In the genomic region with DNA sequence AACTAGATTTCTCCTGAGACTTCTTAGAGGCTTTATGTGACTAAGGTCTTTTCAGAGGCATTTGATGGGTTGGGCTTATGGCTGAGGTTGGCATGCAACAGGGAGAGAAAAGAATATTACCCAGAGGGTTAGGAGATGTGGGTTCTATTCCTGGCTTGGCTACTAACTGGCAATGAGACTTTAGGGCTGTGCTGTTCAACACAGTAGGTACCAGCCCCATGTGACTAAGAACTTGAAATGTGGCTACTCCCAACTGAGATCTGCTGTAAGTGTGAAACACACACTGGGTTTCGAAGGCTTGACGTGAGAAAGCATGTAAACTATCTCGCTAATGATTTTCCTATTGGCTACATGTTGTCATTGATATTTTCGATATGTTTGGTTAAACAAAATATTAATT, we compare ENCODE assay signal across 1 cellular context.
TF ChIP-seq lines count a peak whose summit lies in the region.

No MANE protein-coding gene starts in this region.

TF ChIP-seq in GM12878, 131 proteins besides CTCF, POLR2A, EP300 and RAD21 (continued from another document):
- TF ChIP-seq ATF7 (IDR thresholded peaks at IDR 0.05; ENCODE audit: low read depth) (no peak), SREBF2 (IDR thresholded peaks at IDR 0.05; ENCODE audit: low read length) (no peak), NR2F1 (conservative IDR thresholded peaks at IDR 0.05) (no peak), RFX5 (IDR thresholded peaks at IDR 0.05; ENCODE audit: low read depth, low read length) (no peak), CHD4 (IDR thresholded peaks at IDR 0.05) (no peak), ZZZ3 (IDR thresholded peaks at IDR 0.05; ENCODE audit: control insufficient read depth, insufficient read length, low read depth) (no peak)
- TF ChIP-seq, protein P1, sequence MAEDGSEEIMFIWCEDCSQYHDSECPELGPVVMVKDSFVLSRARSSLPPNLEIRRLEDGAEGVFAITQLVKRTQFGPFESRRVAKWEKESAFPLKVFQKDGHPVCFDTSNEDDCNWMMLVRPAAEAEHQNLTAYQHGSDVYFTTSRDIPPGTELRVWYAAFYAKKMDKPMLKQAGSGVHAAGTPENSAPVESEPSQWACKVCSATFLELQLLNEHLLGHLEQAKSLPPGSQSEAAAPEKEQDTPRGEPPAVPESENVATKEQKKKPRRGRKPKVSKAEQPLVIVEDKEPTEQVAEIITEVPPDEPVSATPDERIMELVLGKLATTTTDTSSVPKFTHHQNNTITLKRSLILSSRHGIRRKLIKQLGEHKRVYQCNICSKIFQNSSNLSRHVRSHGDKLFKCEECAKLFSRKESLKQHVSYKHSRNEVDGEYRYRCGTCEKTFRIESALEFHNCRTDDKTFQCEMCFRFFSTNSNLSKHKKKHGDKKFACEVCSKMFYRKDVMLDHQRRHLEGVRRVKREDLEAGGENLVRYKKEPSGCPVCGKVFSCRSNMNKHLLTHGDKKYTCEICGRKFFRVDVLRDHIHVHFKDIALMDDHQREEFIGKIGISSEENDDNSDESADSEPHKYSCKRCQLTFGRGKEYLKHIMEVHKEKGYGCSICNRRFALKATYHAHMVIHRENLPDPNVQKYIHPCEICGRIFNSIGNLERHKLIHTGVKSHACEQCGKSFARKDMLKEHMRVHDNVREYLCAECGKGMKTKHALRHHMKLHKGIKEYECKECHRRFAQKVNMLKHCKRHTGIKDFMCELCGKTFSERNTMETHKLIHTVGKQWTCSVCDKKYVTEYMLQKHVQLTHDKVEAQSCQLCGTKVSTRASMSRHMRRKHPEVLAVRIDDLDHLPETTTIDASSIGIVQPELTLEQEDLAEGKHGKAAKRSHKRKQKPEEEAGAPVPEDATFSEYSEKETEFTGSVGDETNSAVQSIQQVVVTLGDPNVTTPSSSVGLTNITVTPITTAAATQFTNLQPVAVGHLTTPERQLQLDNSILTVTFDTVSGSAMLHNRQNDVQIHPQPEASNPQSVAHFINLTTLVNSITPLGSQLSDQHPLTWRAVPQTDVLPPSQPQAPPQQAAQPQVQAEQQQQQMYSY (CRISPR knock-in tag; IDR thresholded peaks at IDR 0.05) = no peak
- TF ChIP-seq, protein P2, sequence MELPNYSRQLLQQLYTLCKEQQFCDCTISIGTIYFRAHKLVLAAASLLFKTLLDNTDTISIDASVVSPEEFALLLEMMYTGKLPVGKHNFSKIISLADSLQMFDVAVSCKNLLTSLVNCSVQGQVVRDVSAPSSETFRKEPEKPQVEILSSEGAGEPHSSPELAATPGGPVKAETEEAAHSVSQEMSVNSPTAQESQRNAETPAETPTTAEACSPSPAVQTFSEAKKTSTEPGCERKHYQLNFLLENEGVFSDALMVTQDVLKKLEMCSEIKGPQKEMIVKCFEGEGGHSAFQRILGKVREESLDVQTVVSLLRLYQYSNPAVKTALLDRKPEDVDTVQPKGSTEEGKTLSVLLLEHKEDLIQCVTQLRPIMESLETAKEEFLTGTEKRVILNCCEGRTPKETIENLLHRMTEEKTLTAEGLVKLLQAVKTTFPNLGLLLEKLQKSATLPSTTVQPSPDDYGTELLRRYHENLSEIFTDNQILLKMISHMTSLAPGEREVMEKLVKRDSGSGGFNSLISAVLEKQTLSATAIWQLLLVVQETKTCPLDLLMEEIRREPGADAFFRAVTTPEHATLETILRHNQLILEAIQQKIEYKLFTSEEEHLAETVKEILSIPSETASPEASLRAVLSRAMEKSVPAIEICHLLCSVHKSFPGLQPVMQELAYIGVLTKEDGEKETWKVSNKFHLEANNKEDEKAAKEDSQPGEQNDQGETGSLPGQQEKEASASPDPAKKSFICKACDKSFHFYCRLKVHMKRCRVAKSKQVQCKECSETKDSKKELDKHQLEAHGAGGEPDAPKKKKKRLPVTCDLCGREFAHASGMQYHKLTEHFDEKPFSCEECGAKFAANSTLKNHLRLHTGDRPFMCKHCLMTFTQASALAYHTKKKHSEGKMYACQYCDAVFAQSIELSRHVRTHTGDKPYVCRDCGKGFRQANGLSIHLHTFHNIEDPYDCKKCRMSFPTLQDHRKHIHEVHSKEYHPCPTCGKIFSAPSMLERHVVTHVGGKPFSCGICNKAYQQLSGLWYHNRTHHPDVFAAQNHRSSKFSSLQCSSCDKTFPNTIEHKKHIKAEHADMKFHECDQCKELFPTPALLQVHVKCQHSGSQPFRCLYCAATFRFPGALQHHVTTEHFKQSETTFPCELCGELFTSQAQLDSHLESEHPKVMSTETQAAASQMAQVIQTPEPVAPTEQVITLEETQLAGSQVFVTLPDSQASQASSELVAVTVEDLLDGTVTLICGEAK (IDR thresholded peaks at IDR 0.05; ENCODE audit: borderline replicate concordance) = no peak
- TF ChIP-seq, protein P3, sequence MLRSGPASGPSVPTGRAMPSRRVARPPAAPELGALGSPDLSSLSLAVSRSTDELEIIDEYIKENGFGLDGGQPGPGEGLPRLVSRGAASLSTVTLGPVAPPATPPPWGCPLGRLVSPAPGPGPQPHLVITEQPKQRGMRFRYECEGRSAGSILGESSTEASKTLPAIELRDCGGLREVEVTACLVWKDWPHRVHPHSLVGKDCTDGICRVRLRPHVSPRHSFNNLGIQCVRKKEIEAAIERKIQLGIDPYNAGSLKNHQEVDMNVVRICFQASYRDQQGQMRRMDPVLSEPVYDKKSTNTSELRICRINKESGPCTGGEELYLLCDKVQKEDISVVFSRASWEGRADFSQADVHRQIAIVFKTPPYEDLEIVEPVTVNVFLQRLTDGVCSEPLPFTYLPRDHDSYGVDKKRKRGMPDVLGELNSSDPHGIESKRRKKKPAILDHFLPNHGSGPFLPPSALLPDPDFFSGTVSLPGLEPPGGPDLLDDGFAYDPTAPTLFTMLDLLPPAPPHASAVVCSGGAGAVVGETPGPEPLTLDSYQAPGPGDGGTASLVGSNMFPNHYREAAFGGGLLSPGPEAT (IDR thresholded peaks at IDR 0.05; ENCODE audit: low read depth) = no peak
- TF ChIP-seq, protein P4, sequence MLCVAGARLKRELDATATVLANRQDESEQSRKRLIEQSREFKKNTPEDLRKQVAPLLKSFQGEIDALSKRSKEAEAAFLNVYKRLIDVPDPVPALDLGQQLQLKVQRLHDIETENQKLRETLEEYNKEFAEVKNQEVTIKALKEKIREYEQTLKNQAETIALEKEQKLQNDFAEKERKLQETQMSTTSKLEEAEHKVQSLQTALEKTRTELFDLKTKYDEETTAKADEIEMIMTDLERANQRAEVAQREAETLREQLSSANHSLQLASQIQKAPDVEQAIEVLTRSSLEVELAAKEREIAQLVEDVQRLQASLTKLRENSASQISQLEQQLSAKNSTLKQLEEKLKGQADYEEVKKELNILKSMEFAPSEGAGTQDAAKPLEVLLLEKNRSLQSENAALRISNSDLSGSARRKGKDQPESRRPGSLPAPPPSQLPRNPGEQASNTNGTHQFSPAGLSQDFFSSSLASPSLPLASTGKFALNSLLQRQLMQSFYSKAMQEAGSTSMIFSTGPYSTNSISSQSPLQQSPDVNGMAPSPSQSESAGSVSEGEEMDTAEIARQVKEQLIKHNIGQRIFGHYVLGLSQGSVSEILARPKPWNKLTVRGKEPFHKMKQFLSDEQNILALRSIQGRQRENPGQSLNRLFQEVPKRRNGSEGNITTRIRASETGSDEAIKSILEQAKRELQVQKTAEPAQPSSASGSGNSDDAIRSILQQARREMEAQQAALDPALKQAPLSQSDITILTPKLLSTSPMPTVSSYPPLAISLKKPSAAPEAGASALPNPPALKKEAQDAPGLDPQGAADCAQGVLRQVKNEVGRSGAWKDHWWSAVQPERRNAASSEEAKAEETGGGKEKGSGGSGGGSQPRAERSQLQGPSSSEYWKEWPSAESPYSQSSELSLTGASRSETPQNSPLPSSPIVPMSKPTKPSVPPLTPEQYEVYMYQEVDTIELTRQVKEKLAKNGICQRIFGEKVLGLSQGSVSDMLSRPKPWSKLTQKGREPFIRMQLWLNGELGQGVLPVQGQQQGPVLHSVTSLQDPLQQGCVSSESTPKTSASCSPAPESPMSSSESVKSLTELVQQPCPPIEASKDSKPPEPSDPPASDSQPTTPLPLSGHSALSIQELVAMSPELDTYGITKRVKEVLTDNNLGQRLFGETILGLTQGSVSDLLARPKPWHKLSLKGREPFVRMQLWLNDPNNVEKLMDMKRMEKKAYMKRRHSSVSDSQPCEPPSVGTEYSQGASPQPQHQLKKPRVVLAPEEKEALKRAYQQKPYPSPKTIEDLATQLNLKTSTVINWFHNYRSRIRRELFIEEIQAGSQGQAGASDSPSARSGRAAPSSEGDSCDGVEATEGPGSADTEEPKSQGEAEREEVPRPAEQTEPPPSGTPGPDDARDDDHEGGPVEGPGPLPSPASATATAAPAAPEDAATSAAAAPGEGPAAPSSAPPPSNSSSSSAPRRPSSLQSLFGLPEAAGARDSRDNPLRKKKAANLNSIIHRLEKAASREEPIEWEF (IDR thresholded peaks at IDR 0.05; ENCODE audit: insufficient replicate concordance, low read depth, low read length) = no peak
